8 cellular contexts compared by ENCODE assay signal in genomic region chr3:194633349-194634004, GRCh38. TPM values are rescaled to one million over a fixed set of nuclear protein-coding genes. Genes with fewer than 3 reads are reported as not detected.
DNase-seq lines count a peak whose midpoint lies in the region; ATAC-seq and TF ChIP-seq lines count a peak whose summit lies in the region.

TMEM44 (minus strand) TSS chr3:194633419; CDS start chr3:194633215, 204 bp downstream.

- no peaks in the 10 kb centered on the region for H3K27me3 ChIP-seq in GM23248 (replicated peaks; ENCODE audit: insufficient read depth)
- peaks cover 3% of the 10 kb centered on the region for H3K27me3 ChIP-seq in neutrophil
- H3K27me3 ChIP-seq in thoracic aorta (replicated peaks; ENCODE audit: insufficient read depth), result no peaks in the 10 kb centered on the region

- peak within 1 kb of the TSS; percentile 84 for H3K9ac ChIP-seq in GM23248

- H3K4me3 ChIP-seq in GM23248, result peak within 1 kb of the TSS; percentile 83
- peak within 1 kb of the TSS; percentile 51 to 66 for H3K4me3 ChIP-seq in neutrophil (ENCODE audit: low read depth in 1 of 2, low read length in 1 of 2)
- H3K4me3 ChIP-seq in thoracic aorta, result peak within 1 kb of the TSS; percentile 83

- H3K36me3 ChIP-seq in GM23248 (ENCODE audit: low read depth) (no peaks in the 10 kb centered on the region; the same call in 1 of the 2 replicates), KOPT-K1 (ENCODE audit: insufficient read depth, low read length) (peaks cover 22% of the 10 kb centered on the region), neutrophil (no peaks in the 10 kb centered on the region), thoracic aorta (no peaks in the 10 kb centered on the region)

- POLR2A ChIA-PET in RWPE1 (lab: Yijun Ruan, JAX; ENCODE audit: low non-redundant PET), result interaction anchor here (0.6 kb wide), 1 partner anchor 1137 kb away, joined by 7 read pairs; no protein-coding TSS in a partner anchor

- CTCF ChIA-PET in RWPE1 (lab: Yijun Ruan, JAX), result interaction anchor here (0.5 to 1.4 kb wide), 7 partner anchors 12 to 990 kb away, joined by 3 to 4 read pairs (median 3); no protein-coding TSS in a partner anchor

- peak; percentile 61 for ATAC-seq in thoracic aorta (ENCODE audit: insufficient number of reproducible peaks, low FRiP score, low read depth)

- peak within 1 kb of the TSS; percentile 65 for H3K27ac ChIP-seq in GM23248
- peak within 1 kb of the TSS; percentile 75 for H3K27ac ChIP-seq in KOPT-K1 (ENCODE audit: low read depth, low read length, poor library complexity, severe bottlenecking)
- H3K27ac ChIP-seq in RWPE1, result peak within 1 kb of the TSS; percentile 93
- H3K27ac ChIP-seq in neutrophil, result no peak within 1 kb of the TSS
- peak within 1 kb of the TSS; percentile 34 to 45 for H3K27ac ChIP-seq in thoracic aorta

- DNase-seq in EL (peak; percentile 92), GM23248 (peak; percentile 90), RWPE1 (ENCODE audit: low spot score) (peak; percentile 70), foreskin melanocyte (peak; percentile 59), thoracic aorta (ENCODE audit: low spot score) (no peak)
- peak; percentile 37 for DNase-seq in activated effector memory CD4-positive, alpha-beta T cell treated with Interleukin-2 at 50 U/mL for 16 hours

- TF ChIP-seq CTCF in RWPE1 (conservative IDR thresholded peaks at IDR 0.05; ENCODE audit: low read depth) (peak; percentile 85), neutrophil (IDR thresholded peaks at IDR 0.05) (no peak), thoracic aorta (IDR thresholded peaks at IDR 0.05) (peak; percentile 59)

- H3K4me2 ChIP-seq in GM23248 (ENCODE audit: unreplicated experiment), result peak within 1 kb of the TSS; percentile 77

- H3K4me1 ChIP-seq in GM23248 (ENCODE audit: insufficient read depth), result no peaks in the 10 kb centered on the region
- peaks cover 13% of the 10 kb centered on the region in 2 experiments for H3K4me1 ChIP-seq in neutrophil (ENCODE audit: control insufficient read depth in 1 of 2, insufficient read depth in 1 of 2, low read depth in 1 of 2, low read length in 1 of 2)
- peaks cover 0 to 3% of the 10 kb centered on the region in 2 donors for H3K4me1 ChIP-seq in thoracic aorta (ENCODE audit: control insufficient read depth in 1 of 2, low read depth in 2 of 2)

- in situ Hi-C loops in GM23248 (cut with MboI), result no loop called here

- H3K79me2 ChIP-seq in GM23248 (ENCODE audit: insufficient read depth), result peaks cover 37% of the 10 kb centered on the region

- 1 to 2% methylated on average over 48 to 55 of the region's 66 CpGs for WGBS in GM23248 (ENCODE audit: low coverage in 1 of 2, low lambda C conversion rate in 2 of 2, missing lambda C conversion rate in 2 of 2), 2 experiments

- H3F3A ChIP-seq in GM23248 (ENCODE audit: insufficient read depth), result no peaks in the 10 kb centered on the region; the same call in 1 of the 2 replicates

- no peaks in the 10 kb centered on the region for H3K9me2 ChIP-seq in GM23248 (ENCODE audit: insufficient read depth)

- H3K9me3 ChIP-seq in GM23248 (ENCODE audit: low read depth) (no peaks in the 10 kb centered on the region), KOPT-K1 (ENCODE audit: insufficient read depth, low read length, poor library complexity, severe bottlenecking) (peaks cover 20% of the 10 kb centered on the region), neutrophil (no peaks in the 10 kb centered on the region), thoracic aorta (no peaks in the 10 kb centered on the region)

- H4K20me1 ChIP-seq in GM23248 (ENCODE audit: insufficient read depth), result no peaks in the 10 kb centered on the region

- H2AFZ ChIP-seq in GM23248, result peak within 1 kb of the TSS; percentile 84

RNA-seq across cellular contexts. Expression of gene TMEM44, which starts in this region (rescaled TPM):
- total RNA-seq in GM23248 (2014; rRNA removed; shearing (Covaris generic)), result 14.6 and 26.3 TPM in 2 replicates
- 13.1 and 14.3 TPM in 2 replicates for polyA plus RNA-seq in GM23248 (2016; fragmentation: Nextera tagmentation; extraction: Ambion mirVana)
- total RNA-seq in thoracic aorta, result 10 to 100 TPM; 11.0 to 11.5 TPM
